ENCODE assay signal across 10 cellular contexts in the genomic region with DNA sequence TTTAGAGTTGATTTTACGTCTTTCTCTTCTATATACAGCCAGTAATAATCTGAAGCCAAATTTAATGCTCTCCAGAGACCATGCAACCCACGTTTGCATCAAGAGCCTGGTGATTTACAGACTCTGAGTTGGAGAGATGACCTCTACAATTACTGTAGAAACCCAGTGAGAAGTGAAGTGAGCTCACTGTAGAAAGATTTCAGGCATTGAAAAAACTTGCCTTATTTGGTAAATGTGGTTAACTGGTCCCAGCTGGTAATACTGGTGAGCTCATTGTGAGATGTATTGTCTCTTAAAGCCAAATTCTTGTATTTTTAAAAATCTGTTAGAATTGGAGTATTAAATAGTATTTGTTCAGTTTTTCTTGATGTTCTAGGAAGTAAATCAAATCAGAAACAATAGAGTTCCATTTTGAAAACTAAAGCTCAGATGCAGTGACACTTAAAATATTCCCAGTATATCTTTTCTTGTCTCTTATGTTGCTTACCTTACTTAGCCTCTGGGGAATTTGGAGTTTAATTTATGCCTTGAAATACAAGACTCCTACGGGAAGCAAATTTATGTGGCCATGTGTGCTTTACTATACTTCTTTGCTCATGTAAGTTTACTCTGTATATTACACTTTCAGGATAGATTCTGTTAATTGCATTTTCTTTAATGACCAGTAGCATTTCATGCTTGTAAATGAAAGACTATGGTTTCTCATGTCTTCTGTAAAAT.
DNase-seq lines count a peak whose midpoint lies in the region; ATAC-seq, FAIRE-seq and TF ChIP-seq lines count a peak whose summit lies in the region.
"Had no signal": no experiment of that assay in that cellular context is flagged by ENCODE, and none has a peak within 500 bp of the region (broad histone marks: within the 10 kb centered on the region; RNA-seq: fewer than 3 reads in every experiment).

No MANE protein-coding gene starts in this region.

- peaks cover 0 to 4% of the 10 kb centered on the region in 2 donors for H3K36me3 Mint-ChIP-seq in activated naive CD4-positive, alpha-beta T cell treated with anti-CD3 and anti-CD28 coated beads, Interleukin-2, amount 50 U/mL, for 72 hours
- H3K36me3 Mint-ChIP-seq: activated naive CD8-positive, alpha-beta T cell treated with anti-CD3 and anti-CD28 coated beads, Interleukin-2, amount 10 ng/mL, durations not matched to agents 7 days and 5 days had no signal

- H3K27me3 ChIP-seq in OCI-LY3 (ENCODE audit: low read depth, low read length), result no peaks in the 10 kb centered on the region

- no peaks in the 10 kb centered on the region for H3K36me3 ChIP-seq in OCI-LY3 (replicated peaks; ENCODE audit: low read depth, low read length)

- no peaks in the 10 kb centered on the region for H3K27me3 Mint-ChIP-seq in stimulated activated naive CD8-positive, alpha-beta T cell treated with anti-CD3 and anti-CD28 coated beads, Interleukin-15, amount 100 ng/mL, for 72 hours
- H3K27me3 Mint-ChIP-seq: activated naive CD8-positive, alpha-beta T cell treated with anti-CD3 and anti-CD28 coated beads, Interleukin-2, amount 10 ng/mL, durations not matched to agents 7 days and 5 days had no signal

- no peaks in the 10 kb centered on the region for H3K9me3 ChIP-seq in OCI-LY3 (ENCODE audit: insufficient read depth, low read length)

- no peak overlapping the region for H2AFZ ChIP-seq in OCI-LY3 (ENCODE audit: low read depth, low read length)

- H3K27ac ChIP-seq in OCI-LY3 (ENCODE audit: low read length), result no peak overlapping the region

- ATAC-seq in left cardiac atrium, result peak; percentile 30 to 90
- ATAC-seq in stimulated activated naive CD8-positive, alpha-beta T cell treated with anti-CD3 and anti-CD28 coated beads, Interleukin-15, amount 100 ng/mL, for 72 hours, result no peak
- no peak for ATAC-seq in activated naive CD4-positive, alpha-beta T cell treated with anti-CD3 and anti-CD28 coated beads, Interleukin-2, amount 50 U/mL, for 72 hours

- H3K4me2 ChIP-seq in OCI-LY3 (ENCODE audit: low read length), result peak overlapping the region; percentile 15; the same call in 1 of the 2 replicates

- H3K4me3 Mint-ChIP-seq in stimulated activated naive CD8-positive, alpha-beta T cell treated with anti-CD3 and anti-CD28 coated beads, Interleukin-15, amount 100 ng/mL, for 72 hours, result no peak overlapping the region
- H3K4me3 Mint-ChIP-seq: activated naive CD8-positive, alpha-beta T cell treated with anti-CD3 and anti-CD28 coated beads, Interleukin-2, amount 10 ng/mL, durations not matched to agents 7 days and 5 days; stimulated activated naive B cell treated with anti-CD40 and anti-IgM and Interleukin-4, amounts not matched to agents 10 μg/mL and 1 μg/mL and 100 μg/mL, for 72 hours had no signal

- intact Hi-C loops in left cardiac atrium (cut with DNase I), result no loop called here

- no peak overlapping the region for H3K4me3 ChIP-seq in AG10803 (ENCODE audit: low read length)
- no peak overlapping the region for H3K4me3 ChIP-seq in OCI-LY3 (ENCODE audit: low read length)

- no peak for TF ChIP-seq POLR2A in H54 (IDR thresholded peaks at IDR 0.05; ENCODE audit: low read depth, low read length)

- no peak for TF ChIP-seq CTCF in AG10803 (conservative IDR thresholded peaks at IDR 0.05; ENCODE audit: low read length)
- no peak for TF ChIP-seq CTCF in OCI-LY3 (IDR thresholded peaks at IDR 0.05; ENCODE audit: low read depth, low read length)

- H3K4me1 ChIP-seq in OCI-LY3 (ENCODE audit: low read length), result peaks cover 9% of the 10 kb centered on the region; the same call in 1 of the 2 replicates

- DNase-seq in AG10803 (ENCODE audit: low read depth), result peak; percentile 96
- peak; percentile 25 for DNase-seq in H54 (ENCODE audit: insufficient read length, low spot score)
- DNase-seq in left cardiac atrium, result no peak
- DNase-seq in middle frontal gyrus (ENCODE audit: extremely low spot score, low spot score), result no peak
- no peak for DNase-seq in stimulated activated naive CD8-positive, alpha-beta T cell treated with anti-CD3 and anti-CD28 coated beads, Interleukin-15, amount 100 ng/mL, for 72 hours
- DNase-seq in activated naive CD4-positive, alpha-beta T cell treated with anti-CD3 and anti-CD28 coated beads, Interleukin-2, amount 50 U/mL, for 72 hours (ENCODE audit: low spot score in 2 of 2), result no peak
- DNase-seq in GM19239 (ENCODE audit: insufficient read length, low spot score), result no peak
- DNase-seq: activated naive CD8-positive, alpha-beta T cell treated with anti-CD3 and anti-CD28 coated beads, Interleukin-2, amount 10 ng/mL, durations not matched to agents 7 days and 5 days; stimulated activated naive B cell treated with anti-CD40 and anti-IgM and Interleukin-4, amounts not matched to agents 10 μg/mL and 1 μg/mL and 100 μg/mL, for 72 hours had no signal

- H3K9me3 Mint-ChIP-seq in stimulated activated naive CD8-positive, alpha-beta T cell treated with anti-CD3 and anti-CD28 coated beads, Interleukin-15, amount 100 ng/mL, for 72 hours, result peaks cover 0 to 22% of the 10 kb centered on the region in 2 donors
- H3K9me3 Mint-ChIP-seq in activated naive CD4-positive, alpha-beta T cell treated with anti-CD3 and anti-CD28 coated beads, Interleukin-2, amount 50 U/mL, for 72 hours, result peaks cover 7 to 13% of the 10 kb centered on the region in 2 donors

- no peak overlapping the region for H3K27ac Mint-ChIP-seq in stimulated activated naive CD8-positive, alpha-beta T cell treated with anti-CD3 and anti-CD28 coated beads, Interleukin-15, amount 100 ng/mL, for 72 hours
- H3K27ac Mint-ChIP-seq in activated naive CD4-positive, alpha-beta T cell treated with anti-CD3 and anti-CD28 coated beads, Interleukin-2, amount 50 U/mL, for 72 hours, result no peak overlapping the region
- H3K27ac Mint-ChIP-seq: activated naive CD8-positive, alpha-beta T cell treated with anti-CD3 and anti-CD28 coated beads, Interleukin-2, amount 10 ng/mL, durations not matched to agents 7 days and 5 days; stimulated activated naive B cell treated with anti-CD40 and anti-IgM and Interleukin-4, amounts not matched to agents 10 μg/mL and 1 μg/mL and 100 μg/mL, for 72 hours had no signal

- no peaks in the 10 kb centered on the region for H4K20me1 ChIP-seq in OCI-LY3 (ENCODE audit: insufficient read depth, low read length)

- peak; percentile 81 for FAIRE-seq in H54 (lab: Jason Lieb, UNC)
- FAIRE-seq in GM19239 (lab: Jason Lieb, UNC), result no peak

- H3K9ac ChIP-seq in OCI-LY3 (ENCODE audit: low read length), result no peak overlapping the region

- H3K4me1 Mint-ChIP-seq in stimulated activated naive CD8-positive, alpha-beta T cell treated with anti-CD3 and anti-CD28 coated beads, Interleukin-15, amount 100 ng/mL, for 72 hours, result no peaks in the 10 kb centered on the region
- H3K4me1 Mint-ChIP-seq: activated naive CD8-positive, alpha-beta T cell treated with anti-CD3 and anti-CD28 coated beads, Interleukin-2, amount 10 ng/mL, durations not matched to agents 7 days and 5 days had no signal

- no peaks in the 10 kb centered on the region for H3K79me2 ChIP-seq in OCI-LY3 (ENCODE audit: low read length)

Comparison
In these comparisons a context has a peak if more than half of its experiments do, and no peak if none do; other contexts are left out.
1. DNase-seq: peak in AG10803 (single experiment) and H54 (single experiment); none in left cardiac atrium (single experiment), middle frontal gyrus (single experiment), stimulated activated naive CD8-positive, alpha-beta T cell treated with anti-CD3 and anti-CD28 coated beads, Interleukin-15, amount 100 ng/mL, for 72 hours (0 of 2), activated naive CD4-positive, alpha-beta T cell treated with anti-CD3 and anti-CD28 coated beads, Interleukin-2, amount 50 U/mL, for 72 hours (0 of 2) and GM19239 (single experiment).
2. ATAC-seq: peak in left cardiac atrium (2 of 2); none in stimulated activated naive CD8-positive, alpha-beta T cell treated with anti-CD3 and anti-CD28 coated beads, Interleukin-15, amount 100 ng/mL, for 72 hours (single experiment) and activated naive CD4-positive, alpha-beta T cell treated with anti-CD3 and anti-CD28 coated beads, Interleukin-2, amount 50 U/mL, for 72 hours (0 of 2).